Comparison of ENCODE assay signal across 8 cellular contexts in the genomic region with DNA sequence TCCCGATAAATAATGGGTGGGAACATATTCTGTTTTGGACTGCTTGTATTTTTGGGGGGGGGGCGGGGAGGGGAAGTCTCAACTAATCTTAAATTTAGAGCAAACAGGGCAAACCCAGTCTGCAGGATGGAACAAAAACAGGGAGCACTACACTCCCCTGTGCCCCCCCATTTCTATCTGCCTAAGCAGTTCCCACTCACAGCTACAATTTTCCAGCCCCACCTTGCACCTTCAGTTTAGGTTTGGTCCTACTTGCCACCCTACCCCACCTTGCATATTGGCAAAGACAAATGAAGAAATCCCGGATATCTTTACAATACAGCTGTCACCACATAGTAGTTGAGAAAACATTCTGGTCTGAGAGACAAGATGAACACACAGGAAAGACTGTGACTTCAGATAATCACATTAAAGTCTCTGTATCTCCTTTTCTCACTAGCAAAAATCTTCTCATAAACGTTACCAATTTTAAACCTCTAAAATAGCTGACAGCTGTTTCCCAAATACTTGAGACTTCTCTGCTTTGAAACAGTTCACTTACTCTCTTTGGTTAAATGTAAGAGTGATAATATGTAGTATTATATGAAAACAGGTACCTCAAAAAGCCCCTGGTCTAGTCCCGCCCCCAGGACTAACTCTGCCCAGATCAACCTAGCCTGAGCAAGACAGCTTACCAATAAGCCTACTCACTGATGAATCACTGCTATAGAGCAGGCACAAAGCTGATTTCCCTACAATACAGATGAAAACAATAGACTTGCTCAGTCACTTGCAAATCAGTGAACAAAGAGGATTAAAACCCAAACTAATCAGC. TPM values are rescaled to one million over a fixed set of nuclear protein-coding genes. Genes with fewer than 3 reads are reported as not detected.
A peak's percentile ranks its signal among the peaks of the same experiment; 100 is the strongest.
DNase-seq lines count a peak whose midpoint lies in the region; ATAC-seq, FAIRE-seq and TF ChIP-seq lines count a peak whose summit lies in the region.

No MANE protein-coding gene starts in this region.

- intact Hi-C loops in PC-3 (cut with micrococcal nuclease) (no loop called here), K562 (cut with micrococcal nuclease) (no loop called here), tibial artery (cut with DNase I; ENCODE audit: low total_unique reads) (no loop called here)

- no peaks in the 10 kb centered on the region for H3K27me3 ChIP-seq in PC-3 (ENCODE audit: low read length)
- no peaks in the 10 kb centered on the region for H3K27me3 ChIP-seq in K562 (ENCODE audit: control insufficient read depth in 2 of 2, insufficient read depth in 2 of 2, low read length in 2 of 2)
- no peaks in the 10 kb centered on the region for H3K27me3 ChIP-seq in tibial artery
- no peaks in the 10 kb centered on the region for H3K27me3 ChIP-seq in osteoblast (ENCODE audit: insufficient read depth, low read length)

- no peaks in the 10 kb centered on the region for H3F3A ChIP-seq in PC-3 (ENCODE audit: low read length, unreplicated experiment)

- no TSS peak for BruUV-seq in PC-3 (replicated peaks; lab: Mats Ljungman, UMichigan)
- no TSS peak for BruUV-seq in K562 (replicated peaks; lab: Mats Ljungman, UMichigan)

- H3K9ac ChIP-seq in PC-3 (ENCODE audit: low read length): no peak overlapping the region
- H3K9ac ChIP-seq in K562 (ENCODE audit: insufficient read depth in 1 of 2, low read depth in 2 of 2, low read length in 2 of 2): no peak overlapping the region

- no peaks in the 10 kb centered on the region for H3K9me3 ChIP-seq in PC-3 (ENCODE audit: low read length)
- H3K9me3 ChIP-seq in K562 (replicated peaks; ENCODE audit: control insufficient read depth, insufficient read depth, low read depth, low read length): no peaks in the 10 kb centered on the region
- no peaks in the 10 kb centered on the region for H3K9me3 ChIP-seq in tibial artery
- H3K9me3 ChIP-seq in osteoblast (ENCODE audit: low read depth, low read length): no peaks in the 10 kb centered on the region

- CTCF ChIA-PET in PC-3 (lab: Charles Lee): interaction anchor here (0.6 to 0.9 kb wide), 2 partner anchors 36 to 51 kb away, joined by 4 read pairs; no protein-coding TSS in a partner anchor
- CTCF ChIA-PET in K562 (lab: Yijun Ruan, JAX; ENCODE audit: low intra/inter-chr PET ratio): no interaction called here

- peak; percentile 39; the same call in 1 of the 2 replicates for TF ChIP-seq POLR2A in K562 (conservative IDR thresholded peaks at IDR 0.05)

- no peak for TF ChIP-seq CTCF in PC-3 (conservative IDR thresholded peaks at IDR 0.05; ENCODE audit: low read depth, low read length)
- TF ChIP-seq CTCF in K562 (IDR thresholded peaks at IDR 0.05 in 2 of 3, conservative IDR thresholded peaks at IDR 0.05 in 1 of 3; ENCODE audit: insufficient read depth in 2 of 3, low read depth in 1 of 3, low read length in 3 of 3): no peak
- no peak for TF ChIP-seq CTCF in tibial artery (IDR thresholded peaks at IDR 0.05)
- no peak for TF ChIP-seq CTCF in osteoblast (IDR thresholded peaks at IDR 0.05; ENCODE audit: extremely low read depth, low read depth, low read length)

- 6% methylated on average over 5 of the region's 5 CpGs for WGBS in K562 (ENCODE audit: insufficient coverage, low coverage, missing lambda C conversion rate)

- H3K4me3 ChIP-seq in PC-3 (ENCODE audit: low read length) (no peak overlapping the region), K562 (no peak overlapping the region), tibial artery (no peak overlapping the region), osteoblast (ENCODE audit: insufficient read depth, low read length) (no peak overlapping the region)

- no peaks in the 10 kb centered on the region for H3K9me1 ChIP-seq in K562 (ENCODE audit: control insufficient read depth, insufficient read depth, low read length)

- H2AFZ ChIP-seq in PC-3 (ENCODE audit: low read length) (no peak overlapping the region), K562 (ENCODE audit: low read depth, low read length) (no peak overlapping the region), osteoblast (ENCODE audit: low read length) (no peak overlapping the region)

- H3K9me2 ChIP-seq in PC-3 (replicated peaks; ENCODE audit: low read length): no peaks in the 10 kb centered on the region

- no peak for TF ChIP-seq RAD21 in K562 (CRISPR knock-in tag; conservative IDR thresholded peaks at IDR 0.05 in 1 of 2, IDR thresholded peaks at IDR 0.05 in 1 of 2)

- H3K4me2 ChIP-seq in PC-3 (ENCODE audit: low read length) (no peak overlapping the region), K562 (ENCODE audit: insufficient read depth, low read length) (no peak overlapping the region), osteoblast (ENCODE audit: insufficient read depth, low read length) (no peak overlapping the region)

- H3K27ac ChIP-seq in PC-3 (ENCODE audit: low read length) (no peak overlapping the region), K562 (ENCODE audit: extremely low read depth, low read depth, low read length) (no peak overlapping the region; the same call in 2 of the 3 replicates), tibial artery (no peak overlapping the region), osteoblast (ENCODE audit: low read depth, low read length) (no peak overlapping the region)

- no peaks in the 10 kb centered on the region for H3K36me3 ChIP-seq in PC-3 (ENCODE audit: low read depth, low read length)
- H3K36me3 ChIP-seq in K562 (ENCODE audit: control insufficient read depth, insufficient read depth, low read length): peaks cover 20% of the 10 kb centered on the region
- H3K36me3 ChIP-seq in tibial artery: peaks cover 0 to 11% (median 9%) of the 10 kb centered on the region in 3 donors
- peaks cover 16% of the 10 kb centered on the region for H3K36me3 ChIP-seq in osteoblast (ENCODE audit: insufficient read depth, low read length)

- H3K79me2 ChIP-seq in PC-3 (ENCODE audit: low read length) (no peaks in the 10 kb centered on the region), K562 (ENCODE audit: control insufficient read depth, insufficient read depth, low read length) (no peaks in the 10 kb centered on the region), osteoblast (ENCODE audit: insufficient read depth, low read length) (peaks cover 5% of the 10 kb centered on the region)

- in situ Hi-C loops in K562 (cut with MboI): no loop called here

- ATAC-seq in GM21360 (IDR thresholded peaks at IDR 0.05; ENCODE audit: unreplicated experiment) (peak; percentile 70), PC-3 (peak; percentile 67), K562 (peak; percentile 61), HG03175 (IDR thresholded peaks at IDR 0.05; ENCODE audit: unreplicated experiment) (no peak)

- H4K20me1 ChIP-seq in PC-3 (ENCODE audit: low read length) (no peaks in the 10 kb centered on the region), K562 (replicated peaks; ENCODE audit: control insufficient read depth, insufficient read depth, low read length) (no peaks in the 10 kb centered on the region), osteoblast (ENCODE audit: insufficient read depth, low read length) (no peaks in the 10 kb centered on the region)

- DNase-seq in PC-3 (peak; percentile 37), K562 (ENCODE audit: extremely low read depth in 1 of 4, low spot score in 3 of 4) (peak; percentile 28 to 52 (median 38)), germinal center (ENCODE audit: low spot score) (no peak), tibial artery (no peak), osteoblast (ENCODE audit: insufficient read length, low spot score, missing footprints) (no peak)
- peak; percentile 28 for DNase-seq in stimulated activated CD8-positive, alpha-beta memory T cell treated with anti-CD3 and anti-CD28 coated beads, Interleukin-12 subunit alpha, Interleukin-12 subunit beta, amount 100 ng/mL, for 1 hour (ENCODE audit: low read depth)

- no peak for FAIRE-seq in K562 (lab: Jason Lieb, UNC)

- POLR2A ChIA-PET in PC-3 (lab: Charles Lee; ENCODE audit: unreplicated experiment): no interaction called here
- POLR2A ChIA-PET in K562 (lab: Yijun Ruan, JAX): interaction anchor here (0.6 to 1.9 kb wide), 7 partner anchors 11 to 1184 kb away, joined by 3 to 6 read pairs (median 3); no protein-coding TSS in a partner anchor

- H3K4me1 ChIP-seq in PC-3 (ENCODE audit: insufficient read depth, low read length) (peaks cover 18% of the 10 kb centered on the region), K562 (replicated peaks in 1 of 2; ENCODE audit: control insufficient read depth in 2 of 2, insufficient read depth in 2 of 2, low read length in 2 of 2) (peaks cover 4 to 32% of the 10 kb centered on the region in 2 experiments; a peak in 4 of 5 replicates), tibial artery (peaks cover 0 to 7% (median 6%) of the 10 kb centered on the region in 4 donors), osteoblast (ENCODE audit: insufficient read depth, low read length) (peaks cover 8% of the 10 kb centered on the region)

- peak; percentile 68 for TF ChIP-seq EP300 in K562 (IDR thresholded peaks at IDR 0.05; ENCODE audit: low read length)

TF ChIP-seq in K562, 482 proteins besides CTCF, POLR2A, EP300 and RAD21 (continues in another document):
- TF ChIP-seq, protein P1, sequence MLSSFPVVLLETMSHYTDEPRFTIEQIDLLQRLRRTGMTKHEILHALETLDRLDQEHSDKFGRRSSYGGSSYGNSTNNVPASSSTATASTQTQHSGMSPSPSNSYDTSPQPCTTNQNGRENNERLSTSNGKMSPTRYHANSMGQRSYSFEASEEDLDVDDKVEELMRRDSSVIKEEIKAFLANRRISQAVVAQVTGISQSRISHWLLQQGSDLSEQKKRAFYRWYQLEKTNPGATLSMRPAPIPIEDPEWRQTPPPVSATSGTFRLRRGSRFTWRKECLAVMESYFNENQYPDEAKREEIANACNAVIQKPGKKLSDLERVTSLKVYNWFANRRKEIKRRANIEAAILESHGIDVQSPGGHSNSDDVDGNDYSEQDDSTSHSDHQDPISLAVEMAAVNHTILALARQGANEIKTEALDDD (IDR thresholded peaks at IDR 0.05): peak; percentile 96
- no peak for TF ChIP-seq CBFB (CRISPR knock-in tag; IDR thresholded peaks at IDR 0.05)

RNA-seq across cellular contexts. Expression of gene RAPGEF6, which starts 5.2 kb away (rescaled TPM):
- 9.7 and 9.8 TPM in 2 replicates for total RNA-seq in PC-3 (2014; rRNA removed)
- 73.3 and 301 TPM in 2 replicates for total RNA-seq in K562 (2011; cell fraction: chromatin; rRNA removed; ENCODE audit: low replicate concordance)
- total RNA-seq in K562 (2011; cell fraction: nucleolus; rRNA removed): 30.5 and 43.6 TPM in 2 replicates
- total RNA-seq in K562 (2011; cell fraction: nucleoplasm; rRNA removed): 73.5 and 111 TPM in 2 replicates
- 12.7 and 13.7 TPM in 2 replicates for total RNA-seq in K562 (2014; rRNA removed)
- 23.4 and 24.9 TPM in 2 replicates for total RNA-seq in K562 (2014; rRNA removed; fragmentation: Illumina TruSeq; extraction: Trizol)
- total RNA-seq in K562 (2015; rRNA removed; fragmentation: Illumina TruSeq; extraction: Trizol): 18.5 and 20.5 TPM in 2 replicates
- total RNA-seq in K562 (2021): 16.8 and 17.7 TPM in 2 replicates
- polyA plus RNA-seq in K562 (2011; rRNA removed): 13.9 and 17.1 TPM in 2 replicates
- polyA plus RNA-seq in K562 (2011; cell fraction: cytosol; rRNA removed): 6.1 and 7.1 TPM in 2 replicates
- 20.9 and 22.2 TPM in 2 replicates for polyA plus RNA-seq in K562 (2011; cell fraction: nucleus; rRNA removed)
- 6.6 and 7.2 TPM in 2 replicates for polyA plus RNA-seq in K562 (2012)
- 9.9 and 10.9 TPM in 2 replicates for polyA plus RNA-seq in K562 (2014; fragmentation: Illumina TruSeq; extraction: Trizol)
- polyA plus RNA-seq in K562 (2014; fragmentation: Nextera tagmentation; extraction: Ambion mirVana): 1 to 10 TPM; 2.7 to 3.6 TPM
- 7.7 and 12.5 TPM in 2 replicates for polyA plus RNA-seq in K562 (2014; rRNA removed)
- polyA minus RNA-seq in K562 (2011; rRNA and poly(A)+ RNA removed): 163 and 185 TPM in 2 replicates
- polyA minus RNA-seq in K562 (2011; cell fraction: cytosol; rRNA and poly(A)+ RNA removed): 19.0 and 22.0 TPM in 2 replicates
- polyA minus RNA-seq in K562 (2011; cell fraction: nucleus; rRNA and poly(A)+ RNA removed): 56.8 and 88.0 TPM in 2 replicates
- total RNA-seq in osteoblast: 15.6 and 18.6 TPM in 2 replicates

Comparison
In these comparisons a context has a peak if more than half of its experiments do, and no peak if none do; other contexts are left out.
1. DNase-seq: peak in PC-3 (single experiment), K562 (4 of 4) and stimulated activated CD8-positive, alpha-beta memory T cell treated with anti-CD3 and anti-CD28 coated beads, Interleukin-12 subunit alpha, Interleukin-12 subunit beta, amount 100 ng/mL, for 1 hour (single experiment); none in germinal center (single experiment), tibial artery (0 of 2) and osteoblast (single experiment).